Comparison of ENCODE assay signal across 8 cellular contexts in genomic region chr12:53324779-53325538, GRCh38. TPM values are rescaled to one million over a fixed set of nuclear protein-coding genes. Genes with fewer than 3 reads are reported as not detected.
A peak's percentile ranks its signal among the peaks of the same experiment; 100 is the strongest.
DNase-seq lines count a peak whose midpoint lies in the region; ATAC-seq, FAIRE-seq and TF ChIP-seq lines count a peak whose summit lies in the region.

No MANE protein-coding gene starts in this region.

- peak overlapping the region; percentile 81 for H3K9ac ChIP-seq in keratinocyte (ENCODE audit: control insufficient read depth, extremely low read depth, insufficient read depth, low read length)

- FAIRE-seq in keratinocyte (lab: Jason Lieb, UNC), result no peak

- H3K4me1 Mint-ChIP-seq in WTC11, result peaks cover 32% of the 10 kb centered on the region

- TF ChIP-seq CTCF in AG04449 (IDR thresholded peaks at IDR 0.05; ENCODE audit: insufficient read depth, low read length, missing control alignments) (peak; percentile 82), WTC11 (IDR thresholded peaks at IDR 0.05) (peak; percentile 35; the same call in 1 of the 2 replicates), cardiac fibroblast (IDR thresholded peaks at IDR 0.05; ENCODE audit: low read depth, low read length) (peak; percentile 72), keratinocyte (optimal IDR thresholded peaks at IDR 0.05 in 1 of 3, IDR thresholded peaks at IDR 0.05 in 1 of 3, conservative IDR thresholded peaks at IDR 0.05 in 1 of 3; ENCODE audit: extremely low read depth in 1 of 3, insufficient read depth in 2 of 3, low read length in 3 of 3) (peak; percentile 61 to 82 (median 81))

- CTCF ChIA-PET in AG04449 (lab: Yijun Ruan, JAX), result interaction anchor here (0.6 to 15.8 kb wide), 23 partner anchors 10 to 259 kb away, joined by 3 to 391 read pairs (median 5); partner anchors contain the start of genes AMHR2, MAP3K12, MYG1 and NPFF
- CTCF ChIA-PET in WTC11 (lab: Charles Lee), result interaction anchor here (1.0 to 9.5 kb wide), 13 partner anchors 22 to 258 kb away, joined by 3 to 148 read pairs (median 6); partner anchors contain the start of genes PFDN5, SP1 and TARBP2

- peaks cover 21% of the 10 kb centered on the region for H3K4me1 ChIP-seq in keratinocyte (ENCODE audit: control insufficient read depth, extremely low read depth, insufficient read depth, low read length)

- no peaks in the 10 kb centered on the region for H3K9me3 ChIP-seq in keratinocyte (ENCODE audit: control insufficient read depth, low read depth, low read length)

- H3K27ac ChIP-seq in keratinocyte (ENCODE audit: control insufficient read depth, insufficient read depth, low read length), result peak overlapping the region; percentile 73

- no peaks in the 10 kb centered on the region for H3K27me3 ChIP-seq in keratinocyte (ENCODE audit: control insufficient read depth, extremely low read depth, insufficient read depth, low read length)

- peak; percentile 16 for DNase-seq in AG04449 (ENCODE audit: low read depth, low spot score)
- DNase-seq in NCI-H2171 treated with DMSO at 0.1 percent for 48 hours (lab: John Stamatoyannopoulos, UW), result peak; percentile 88
- peak; percentile 85 for DNase-seq in WTC11 (ENCODE audit: low spot score)
- peak; percentile 92 to 96 for DNase-seq in cardiac fibroblast (ENCODE audit: low read depth in 2 of 2)
- DNase-seq in keratinocyte (ENCODE audit: low read depth, low spot score), result peak; percentile 33
- peak; percentile 82 to 89 (median 82) for DNase-seq in stimulated activated CD4-positive, alpha-beta T cell treated with anti-CD3 and anti-CD28 coated beads, Interleukin-12 subunit alpha, Interleukin-12 subunit beta, amount 100 ng/mL, for 48 hours (ENCODE audit: low read depth in 2 of 3, low spot score in 1 of 3)

- peaks cover 3% of the 10 kb centered on the region; the same call in 1 of the 2 replicates for H3K36me3 Mint-ChIP-seq in WTC11

- dilution Hi-C loops in keratinocyte (cut with MboI; ENCODE audit: extremely low pct_ligation_motif_present, low sequenced_read_pairs), result no loop called here

- no peaks in the 10 kb centered on the region for H3K9me3 Mint-ChIP-seq in WTC11

- peak overlapping the region; percentile 99 for H3K4me2 ChIP-seq in keratinocyte (ENCODE audit: control insufficient read depth, extremely low read depth, insufficient read depth, low read depth, low read length)

- peak overlapping the region; percentile 95 for H2AFZ ChIP-seq in keratinocyte (ENCODE audit: control insufficient read depth, low read length)

- peaks cover 69% of the 10 kb centered on the region for H3K27me3 Mint-ChIP-seq in WTC11 (ENCODE audit: low read depth)

- no peaks in the 10 kb centered on the region for H4K20me1 ChIP-seq in keratinocyte (ENCODE audit: control insufficient read depth, extremely low read depth, insufficient read depth, low read length)

- ATAC-seq in GM18870 (IDR thresholded peaks at IDR 0.05; ENCODE audit: unreplicated experiment) (peak; percentile 33), HG03108 (IDR thresholded peaks at IDR 0.05; ENCODE audit: unreplicated experiment) (peak; percentile 62), WTC11 (peak; percentile 34)

- H3K27ac Mint-ChIP-seq in WTC11, result 0 out of 2 replicates have a peak overlapping the region, but pooled peaks have one; percentile 57

- peak overlapping the region; percentile 61 for H3K4me3 ChIP-seq in AG04449 (ENCODE audit: low read depth, low read length)
- H3K4me3 ChIP-seq in cardiac fibroblast (replicated peaks in 1 of 2; ENCODE audit: low read depth in 2 of 2, low read length in 2 of 2), result peak overlapping the region; percentile 56 to 65
- H3K4me3 ChIP-seq in keratinocyte (ENCODE audit: control insufficient read depth in 2 of 3, extremely low read depth in 1 of 3, insufficient read depth in 2 of 3, low read depth in 1 of 3, low read length in 3 of 3), result peak overlapping the region; percentile 48 to 81 (median 79)

- no peaks in the 10 kb centered on the region for H3K36me3 ChIP-seq in keratinocyte (ENCODE audit: control insufficient read depth in 2 of 2, extremely low read depth in 1 of 2, insufficient read depth in 2 of 2, low read length in 2 of 2)

- no peaks in the 10 kb centered on the region for H3K9me1 ChIP-seq in keratinocyte (ENCODE audit: control insufficient read depth, extremely low read depth, insufficient read depth, low read length)

- peak overlapping the region; percentile 81 for H3K4me3 Mint-ChIP-seq in WTC11

- POLR2A ChIA-PET in AG04449 (lab: Yijun Ruan, JAX) (interaction anchor here (0.5 to 1.2 kb wide), 4 partner anchors 20 to 197 kb away, joined by 3 to 9 read pairs (median 4); partner anchors contain the start of gene TARBP2), WTC11 (lab: Charles Lee) (interaction anchor here (0.7 to 0.9 kb wide), 2 partner anchors 318 to 351 kb away, joined by 3 to 5 read pairs; no protein-coding TSS in a partner anchor)

- peaks cover 2% of the 10 kb centered on the region for H3K79me2 ChIP-seq in keratinocyte (ENCODE audit: control insufficient read depth, insufficient read depth, low read length)

TF ChIP-seq in WTC11, 78 proteins besides CTCF, POLR2A, EP300 and RAD21 (continues in another document):
- TF ChIP-seq AR (CRISPR knock-in tag; IDR thresholded peaks at IDR 0.05) (no peak), ZNF317 (CRISPR knock-in tag; IDR thresholded peaks at IDR 0.05; ENCODE audit: borderline replicate concordance, low read depth) (no peak)

RNA-seq across cellular contexts. Expression of gene AAAS, which starts 3.5 kb away (rescaled TPM):
- total RNA-seq in WTC11 (2021), result 95.8 to 104 TPM (median 98.9 TPM) in 3 replicates
- 42.1 to 58.3 TPM (median 42.3 TPM) in 3 replicates for polyA plus RNA-seq in keratinocyte
- 5.4 TPM for polyA plus RNA-seq in keratinocyte (2011; ENCODE audit: low read depth)
- 25.7 and 29.1 TPM in 2 replicates for polyA plus RNA-seq in keratinocyte (2011; cell fraction: cytosol; rRNA removed)
- 106 and 125 TPM in 2 replicates for polyA plus RNA-seq in keratinocyte (2011; cell fraction: nucleus; rRNA removed)
- polyA plus RNA-seq in keratinocyte (2012; ENCODE audit: low replicate concordance), result 28.7 and 45.0 TPM in 2 replicates
- 53.9 to 90.1 TPM (median 74.2 TPM) in 3 replicates for polyA minus RNA-seq in keratinocyte
- polyA minus RNA-seq in keratinocyte (2011; cell fraction: cytosol; rRNA and poly(A)+ RNA removed), result 41.2 TPM
- 26.0 and 32.9 TPM in 2 replicates for polyA minus RNA-seq in keratinocyte (2011; cell fraction: nucleus; rRNA and poly(A)+ RNA removed)

RNA-seq across cellular contexts. Expression of gene SP7, which starts 11.2 kb away (rescaled TPM):
- total RNA-seq in WTC11 (2021), result 0.09 TPM in 1 of 3 replicates, not detected in the others
- not detected in 3 replicates for polyA plus RNA-seq in keratinocyte
- polyA plus RNA-seq in keratinocyte (2011; ENCODE audit: low read depth), result not detected
- polyA plus RNA-seq in keratinocyte (2011; cell fraction: cytosol; rRNA removed), result not detected in 2 replicates
- not detected in 2 replicates for polyA plus RNA-seq in keratinocyte (2011; cell fraction: nucleus; rRNA removed)
- polyA plus RNA-seq in keratinocyte (2012; ENCODE audit: low replicate concordance), result not detected in 2 replicates
- not detected in 3 replicates for polyA minus RNA-seq in keratinocyte
- not detected for polyA minus RNA-seq in keratinocyte (2011; cell fraction: cytosol; rRNA and poly(A)+ RNA removed)
- not detected in 2 replicates for polyA minus RNA-seq in keratinocyte (2011; cell fraction: nucleus; rRNA and poly(A)+ RNA removed)

RNA-seq across cellular contexts. Expression of gene MYG1, which starts 25.5 kb away (rescaled TPM):
- 84.7 to 93.1 TPM (median 92.8 TPM) in 3 replicates for total RNA-seq in WTC11 (2021)
- polyA plus RNA-seq in keratinocyte, result 24.2 to 31.9 TPM (median 27.2 TPM) in 3 replicates
- polyA plus RNA-seq in keratinocyte (2011; ENCODE audit: low read depth), result 10.4 TPM
- 17.9 and 28.8 TPM in 2 replicates for polyA plus RNA-seq in keratinocyte (2011; cell fraction: cytosol; rRNA removed)
- 19.1 and 21.5 TPM in 2 replicates for polyA plus RNA-seq in keratinocyte (2011; cell fraction: nucleus; rRNA removed)
- 33.5 and 42.7 TPM in 2 replicates for polyA plus RNA-seq in keratinocyte (2012; ENCODE audit: low replicate concordance)
- polyA minus RNA-seq in keratinocyte, result 22.6 to 29.3 TPM (median 26.2 TPM) in 3 replicates
- 46.0 TPM for polyA minus RNA-seq in keratinocyte (2011; cell fraction: cytosol; rRNA and poly(A)+ RNA removed)
- polyA minus RNA-seq in keratinocyte (2011; cell fraction: nucleus; rRNA and poly(A)+ RNA removed), result 6.4 and 6.6 TPM in 2 replicates

RNA-seq across cellular contexts. Expression of gene PFDN5, which starts 29.6 kb away (rescaled TPM):
- total RNA-seq in WTC11 (2021), result 263 to 286 TPM (median 270 TPM) in 3 replicates
- 546 to 674 TPM (median 659 TPM) in 3 replicates for polyA plus RNA-seq in keratinocyte
- 1,063 TPM for polyA plus RNA-seq in keratinocyte (2011; ENCODE audit: low read depth)
- polyA plus RNA-seq in keratinocyte (2011; cell fraction: cytosol; rRNA removed), result 648 and 832 TPM in 2 replicates
- polyA plus RNA-seq in keratinocyte (2011; cell fraction: nucleus; rRNA removed), result 474 and 508 TPM in 2 replicates
- 440 and 574 TPM in 2 replicates for polyA plus RNA-seq in keratinocyte (2012; ENCODE audit: low replicate concordance)
- polyA minus RNA-seq in keratinocyte, result 84.4 to 171 TPM (median 143 TPM) in 3 replicates
- 74.6 TPM for polyA minus RNA-seq in keratinocyte (2011; cell fraction: cytosol; rRNA and poly(A)+ RNA removed)
- 34.1 and 57.4 TPM in 2 replicates for polyA minus RNA-seq in keratinocyte (2011; cell fraction: nucleus; rRNA and poly(A)+ RNA removed)

RNA-seq across cellular contexts. Expression of gene SP1, which starts 55.0 kb away (rescaled TPM):
- total RNA-seq in WTC11 (2021), result 77.3 to 87.2 TPM (median 79.4 TPM) in 3 replicates
- 30.7 to 34.5 TPM (median 31.2 TPM) in 3 replicates for polyA plus RNA-seq in keratinocyte
- 9.3 TPM for polyA plus RNA-seq in keratinocyte (2011; ENCODE audit: low read depth)
- polyA plus RNA-seq in keratinocyte (2011; cell fraction: cytosol; rRNA removed), result 14.5 and 20.1 TPM in 2 replicates
- 38.4 and 41.8 TPM in 2 replicates for polyA plus RNA-seq in keratinocyte (2011; cell fraction: nucleus; rRNA removed)
- polyA plus RNA-seq in keratinocyte (2012; ENCODE audit: low replicate concordance), result 16.6 and 21.3 TPM in 2 replicates
- polyA minus RNA-seq in keratinocyte, result 68.7 to 128 TPM (median 106 TPM) in 3 replicates
- 29.0 TPM for polyA minus RNA-seq in keratinocyte (2011; cell fraction: cytosol; rRNA and poly(A)+ RNA removed)
- polyA minus RNA-seq in keratinocyte (2011; cell fraction: nucleus; rRNA and poly(A)+ RNA removed), result 32.4 and 49.2 TPM in 2 replicates

Comparison
In these comparisons a context has a peak if more than half of its experiments do, and no peak if none do; other contexts are left out.
1. Peak in every context shown above with its lines: DNase-seq, ATAC-seq, H3K4me3 ChIP-seq and H3K27ac ChIP-seq.
2. DNase-seq: peak in every context shown above with its lines; median percentile 94 in cardiac fibroblast; 88 in NCI-H2171 treated with DMSO at 0.1 percent for 48 hours; 85 in WTC11; 82 in stimulated activated CD4-positive, alpha-beta T cell treated with anti-CD3 and anti-CD28 coated beads, Interleukin-12 subunit alpha, Interleukin-12 subunit beta, amount 100 ng/mL, for 48 hours; 33 in keratinocyte; 16 in AG04449.